Comparison of ENCODE assay signal across 1 cellular context in the genomic region with DNA sequence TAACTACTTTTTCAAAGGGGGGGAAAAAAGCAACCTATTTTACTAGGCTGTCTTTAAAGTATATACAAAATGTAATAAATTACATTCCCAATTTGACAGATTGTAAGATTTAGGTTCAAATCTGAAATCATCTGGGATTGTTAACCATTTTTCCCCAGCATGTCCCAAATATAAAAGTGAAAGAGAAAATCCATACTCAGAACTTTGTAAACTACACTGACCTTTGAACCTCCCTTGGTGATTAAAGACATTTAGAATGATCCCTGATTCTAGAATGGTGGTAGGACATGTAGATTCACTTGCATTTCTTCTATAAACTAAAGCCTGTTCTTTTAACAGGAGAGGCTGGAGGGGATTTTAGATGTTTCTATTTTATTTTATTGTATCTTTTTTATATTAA.
TF ChIP-seq lines count a peak whose summit lies in the region.

No MANE protein-coding gene starts in this region.

TF ChIP-seq in GM12878, 131 proteins besides CTCF, POLR2A, EP300 and RAD21 (continued from another document):
- TF ChIP-seq, protein P1, sequence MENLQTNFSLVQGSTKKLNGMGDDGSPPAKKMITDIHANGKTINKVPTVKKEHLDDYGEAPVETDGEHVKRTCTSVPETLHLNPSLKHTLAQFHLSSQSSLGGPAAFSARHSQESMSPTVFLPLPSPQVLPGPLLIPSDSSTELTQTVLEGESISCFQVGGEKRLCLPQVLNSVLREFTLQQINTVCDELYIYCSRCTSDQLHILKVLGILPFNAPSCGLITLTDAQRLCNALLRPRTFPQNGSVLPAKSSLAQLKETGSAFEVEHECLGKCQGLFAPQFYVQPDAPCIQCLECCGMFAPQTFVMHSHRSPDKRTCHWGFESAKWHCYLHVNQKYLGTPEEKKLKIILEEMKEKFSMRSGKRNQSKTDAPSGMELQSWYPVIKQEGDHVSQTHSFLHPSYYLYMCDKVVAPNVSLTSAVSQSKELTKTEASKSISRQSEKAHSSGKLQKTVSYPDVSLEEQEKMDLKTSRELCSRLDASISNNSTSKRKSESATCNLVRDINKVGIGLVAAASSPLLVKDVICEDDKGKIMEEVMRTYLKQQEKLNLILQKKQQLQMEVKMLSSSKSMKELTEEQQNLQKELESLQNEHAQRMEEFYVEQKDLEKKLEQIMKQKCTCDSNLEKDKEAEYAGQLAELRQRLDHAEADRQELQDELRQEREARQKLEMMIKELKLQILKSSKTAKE (IDR thresholded peaks at IDR 0.05; ENCODE audit: low read depth, poor library complexity, severe bottlenecking): no peak
- no peak for TF ChIP-seq CHD2 (IDR thresholded peaks at IDR 0.05; ENCODE audit: borderline replicate concordance, low read depth, low read length)
- TF ChIP-seq CUX1 (IDR thresholded peaks at IDR 0.05; ENCODE audit: insufficient replicate concordance, low read depth, low read length): no peak
- TF ChIP-seq, protein P2, sequence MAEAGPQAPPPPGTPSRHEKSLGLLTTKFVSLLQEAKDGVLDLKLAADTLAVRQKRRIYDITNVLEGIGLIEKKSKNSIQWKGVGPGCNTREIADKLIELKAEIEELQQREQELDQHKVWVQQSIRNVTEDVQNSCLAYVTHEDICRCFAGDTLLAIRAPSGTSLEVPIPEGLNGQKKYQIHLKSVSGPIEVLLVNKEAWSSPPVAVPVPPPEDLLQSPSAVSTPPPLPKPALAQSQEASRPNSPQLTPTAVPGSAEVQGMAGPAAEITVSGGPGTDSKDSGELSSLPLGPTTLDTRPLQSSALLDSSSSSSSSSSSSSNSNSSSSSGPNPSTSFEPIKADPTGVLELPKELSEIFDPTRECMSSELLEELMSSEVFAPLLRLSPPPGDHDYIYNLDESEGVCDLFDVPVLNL (IDR thresholded peaks at IDR 0.05; ENCODE audit: low read depth, low read length): no peak
- no peak for TF ChIP-seq STAT3 (IDR thresholded peaks at IDR 0.05; ENCODE audit: low read depth, low read length)
- no peak for TF ChIP-seq POLR2AphosphoS2 (IDR thresholded peaks at IDR 0.05; ENCODE audit: low read depth, low read length)
- TF ChIP-seq IKZF1 (conservative IDR thresholded peaks at IDR 0.05): no peak
- TF ChIP-seq MYB (IDR thresholded peaks at IDR 0.05; ENCODE audit: borderline replicate concordance, low read depth, low read length): no peak
- TF ChIP-seq, protein P3, sequence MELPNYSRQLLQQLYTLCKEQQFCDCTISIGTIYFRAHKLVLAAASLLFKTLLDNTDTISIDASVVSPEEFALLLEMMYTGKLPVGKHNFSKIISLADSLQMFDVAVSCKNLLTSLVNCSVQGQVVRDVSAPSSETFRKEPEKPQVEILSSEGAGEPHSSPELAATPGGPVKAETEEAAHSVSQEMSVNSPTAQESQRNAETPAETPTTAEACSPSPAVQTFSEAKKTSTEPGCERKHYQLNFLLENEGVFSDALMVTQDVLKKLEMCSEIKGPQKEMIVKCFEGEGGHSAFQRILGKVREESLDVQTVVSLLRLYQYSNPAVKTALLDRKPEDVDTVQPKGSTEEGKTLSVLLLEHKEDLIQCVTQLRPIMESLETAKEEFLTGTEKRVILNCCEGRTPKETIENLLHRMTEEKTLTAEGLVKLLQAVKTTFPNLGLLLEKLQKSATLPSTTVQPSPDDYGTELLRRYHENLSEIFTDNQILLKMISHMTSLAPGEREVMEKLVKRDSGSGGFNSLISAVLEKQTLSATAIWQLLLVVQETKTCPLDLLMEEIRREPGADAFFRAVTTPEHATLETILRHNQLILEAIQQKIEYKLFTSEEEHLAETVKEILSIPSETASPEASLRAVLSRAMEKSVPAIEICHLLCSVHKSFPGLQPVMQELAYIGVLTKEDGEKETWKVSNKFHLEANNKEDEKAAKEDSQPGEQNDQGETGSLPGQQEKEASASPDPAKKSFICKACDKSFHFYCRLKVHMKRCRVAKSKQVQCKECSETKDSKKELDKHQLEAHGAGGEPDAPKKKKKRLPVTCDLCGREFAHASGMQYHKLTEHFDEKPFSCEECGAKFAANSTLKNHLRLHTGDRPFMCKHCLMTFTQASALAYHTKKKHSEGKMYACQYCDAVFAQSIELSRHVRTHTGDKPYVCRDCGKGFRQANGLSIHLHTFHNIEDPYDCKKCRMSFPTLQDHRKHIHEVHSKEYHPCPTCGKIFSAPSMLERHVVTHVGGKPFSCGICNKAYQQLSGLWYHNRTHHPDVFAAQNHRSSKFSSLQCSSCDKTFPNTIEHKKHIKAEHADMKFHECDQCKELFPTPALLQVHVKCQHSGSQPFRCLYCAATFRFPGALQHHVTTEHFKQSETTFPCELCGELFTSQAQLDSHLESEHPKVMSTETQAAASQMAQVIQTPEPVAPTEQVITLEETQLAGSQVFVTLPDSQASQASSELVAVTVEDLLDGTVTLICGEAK (IDR thresholded peaks at IDR 0.05; ENCODE audit: borderline replicate concordance): no peak
- no peak for TF ChIP-seq POU2F2 (IDR thresholded peaks at IDR 0.05; ENCODE audit: borderline replicate concordance, low read depth, low read length)
- TF ChIP-seq CREB1 (IDR thresholded peaks at IDR 0.05; ENCODE audit: low read depth): no peak
- TF ChIP-seq, protein P4, sequence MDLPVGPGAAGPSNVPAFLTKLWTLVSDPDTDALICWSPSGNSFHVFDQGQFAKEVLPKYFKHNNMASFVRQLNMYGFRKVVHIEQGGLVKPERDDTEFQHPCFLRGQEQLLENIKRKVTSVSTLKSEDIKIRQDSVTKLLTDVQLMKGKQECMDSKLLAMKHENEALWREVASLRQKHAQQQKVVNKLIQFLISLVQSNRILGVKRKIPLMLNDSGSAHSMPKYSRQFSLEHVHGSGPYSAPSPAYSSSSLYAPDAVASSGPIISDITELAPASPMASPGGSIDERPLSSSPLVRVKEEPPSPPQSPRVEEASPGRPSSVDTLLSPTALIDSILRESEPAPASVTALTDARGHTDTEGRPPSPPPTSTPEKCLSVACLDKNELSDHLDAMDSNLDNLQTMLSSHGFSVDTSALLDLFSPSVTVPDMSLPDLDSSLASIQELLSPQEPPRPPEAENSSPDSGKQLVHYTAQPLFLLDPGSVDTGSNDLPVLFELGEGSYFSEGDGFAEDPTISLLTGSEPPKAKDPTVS (IDR thresholded peaks at IDR 0.05; ENCODE audit: low read depth, low read length): no peak
- TF ChIP-seq ESRRA (IDR thresholded peaks at IDR 0.05; ENCODE audit: low read length): no peak
- no peak for TF ChIP-seq CBX3 (IDR thresholded peaks at IDR 0.05; ENCODE audit: borderline replicate concordance, low read depth)
- TF ChIP-seq ZNF384 (IDR thresholded peaks at IDR 0.05; ENCODE audit: borderline replicate concordance, low read depth, low read length): no peak
